Comparison of ENCODE assay signal across 1 cellular context in genomic region chr2:46276652-46277051, GRCh38.
TF ChIP-seq lines count a peak whose summit lies in the region.

No MANE protein-coding gene starts in this region.

TF ChIP-seq in GM12878, 131 proteins besides CTCF, POLR2A, EP300 and RAD21 (continued from another document):
- TF ChIP-seq ZBTB40 (IDR thresholded peaks at IDR 0.05; ENCODE audit: borderline replicate concordance) (no peak), MYB (IDR thresholded peaks at IDR 0.05; ENCODE audit: borderline replicate concordance, low read depth, low read length) (no peak), ZBED1 (IDR thresholded peaks at IDR 0.05; ENCODE audit: borderline replicate concordance) (no peak), MAX (IDR thresholded peaks at IDR 0.05; ENCODE audit: low read depth, low read length) (no peak), MYC (IDR thresholded peaks at IDR 0.05; ENCODE audit: insufficient read depth, insufficient read length, insufficient replicate concordance, low read length, severe bottlenecking) (no peak), RUNX3 (IDR thresholded peaks at IDR 0.05; ENCODE audit: low read length) (no peak), ZNF384 (IDR thresholded peaks at IDR 0.05; ENCODE audit: borderline replicate concordance, low read depth, low read length) (no peak), STAT3 (IDR thresholded peaks at IDR 0.05; ENCODE audit: low read depth, low read length) (no peak), SIN3A (IDR thresholded peaks at IDR 0.05; ENCODE audit: low read depth, low read length) (no peak), STAT1 (conservative IDR thresholded peaks at IDR 0.05) (no peak), SREBF2 (IDR thresholded peaks at IDR 0.05; ENCODE audit: low read length) (no peak), POLR2AphosphoS2 (IDR thresholded peaks at IDR 0.05; ENCODE audit: low read depth, low read length) (no peak), EZH2 (IDR thresholded peaks at IDR 0.05; ENCODE audit: borderline replicate concordance, control insufficient read depth, low read depth, low read length) (no peak), LARP7 (IDR thresholded peaks at IDR 0.05) (no peak), ZNF687 (IDR thresholded peaks at IDR 0.05) (no peak), FOXM1 (IDR thresholded peaks at IDR 0.05; ENCODE audit: low read depth, low read length) (no peak), SMAD1 (IDR thresholded peaks at IDR 0.05; ENCODE audit: low read depth, partially characterized antibody) (no peak)
